ENCODE assay signal across 16 cellular contexts in genomic region chr6:46469021-46469420, GRCh38. TPM values are rescaled to one million over a fixed set of nuclear protein-coding genes. Genes with fewer than 3 reads are reported as not detected.
DNase-seq lines count a peak whose midpoint lies in the region; ATAC-seq, FAIRE-seq and TF ChIP-seq lines count a peak whose summit lies in the region.
"Had no signal": no experiment of that assay in that cellular context is flagged by ENCODE, and none has a peak within 500 bp of the region (broad histone marks: within the 10 kb centered on the region; RNA-seq: fewer than 3 reads in every experiment).

No MANE protein-coding gene starts in this region.

- DNase-seq in HepG2 (ENCODE audit: low spot score): no peak
- DNase-seq in right lobe of liver: no peak
- DNase-seq in endothelial cell (ENCODE audit: low spot score): no peak
- DNase-seq in kidney tubule cell (ENCODE audit: low spot score): no peak
- DNase-seq in hippocampal formation (lab: John Stamatoyannopoulos, UW): no peak
- no peak for DNase-seq in activated CD8-positive, alpha-beta T cell treated with anti-CD3 and anti-CD28 coated beads, Interleukin-2, amount 10 ng/mL, durations not matched to agents 7 days and 5 days
- DNase-seq: HCEC 1CT, MV-4-11, NCI-H1436, NCI-H2081, NCI-H524 had no signal

- TF ChIP-seq POLR2A in HepG2 (IDR thresholded peaks at IDR 0.05; ENCODE audit: insufficient read depth in 1 of 2, low read depth in 2 of 2, low read length in 2 of 2) (no peak), right lobe of liver (IDR thresholded peaks at IDR 0.05) (no peak)

- H3K4me2 ChIP-seq in HepG2 (ENCODE audit: low read depth, low read length): no peak overlapping the region
- peak overlapping the region; percentile 5 for H3K4me2 ChIP-seq in parathyroid adenoma (ENCODE audit: low read length)
- H3K4me2 ChIP-seq: A549 had no signal

- H3K4me1 ChIP-seq in HepG2 (ENCODE audit: insufficient read depth, low read length) (no peaks in the 10 kb centered on the region), right lobe of liver (no peaks in the 10 kb centered on the region), parathyroid adenoma (peaks cover 46% of the 10 kb centered on the region)
- H3K4me1 ChIP-seq: A549 had no signal

- no peaks in the 10 kb centered on the region for H3K9me3 Mint-ChIP-seq in endothelial cell (ENCODE audit: unreplicated experiment)
- no peaks in the 10 kb centered on the region for H3K9me3 Mint-ChIP-seq in activated CD8-positive, alpha-beta T cell treated with anti-CD3 and anti-CD28 coated beads, Interleukin-2, amount 10 ng/mL, durations not matched to agents 7 days and 5 days (ENCODE audit: insufficient read depth)
- H3K9me3 Mint-ChIP-seq: IgD-negative memory B cell had no signal

- H3K27me3 ChIP-seq in HepG2 (ENCODE audit: control insufficient read depth in 1 of 2, insufficient read depth in 2 of 2, low read length in 2 of 2) (no peaks in the 10 kb centered on the region), right lobe of liver (no peaks in the 10 kb centered on the region), parathyroid adenoma (ENCODE audit: control insufficient read depth, insufficient read depth, low read length) (no peaks in the 10 kb centered on the region)

- H2AFZ ChIP-seq in HepG2 (ENCODE audit: low read length): no peak overlapping the region
- peak overlapping the region; percentile 65 for H2AFZ ChIP-seq in parathyroid adenoma

- TF ChIP-seq CTCF in HepG2 (CRISPR knock-in tag; IDR thresholded peaks at IDR 0.05): no peak
- TF ChIP-seq CTCF in right lobe of liver (IDR thresholded peaks at IDR 0.05): no peak
- TF ChIP-seq CTCF in endothelial cell (IDR thresholded peaks at IDR 0.05; ENCODE audit: unreplicated experiment): no peak
- TF ChIP-seq CTCF in parathyroid adenoma (IDR thresholded peaks at IDR 0.05): peak; percentile 9

- H3K4me3 ChIP-seq in HepG2 (replicated peaks in 1 of 3; ENCODE audit: insufficient read depth in 1 of 3, low read depth in 2 of 3, low read length in 3 of 3) (no peak overlapping the region), right lobe of liver (no peak overlapping the region), parathyroid adenoma (ENCODE audit: low read depth, low read length) (peak overlapping the region; percentile 7)
- H3K4me3 ChIP-seq: A549 had no signal

- TF ChIP-seq EP300 in HepG2 (IDR thresholded peaks at IDR 0.05; ENCODE audit: low read depth in 2 of 2, low read length in 2 of 2) (no peak), HepG2 (CRISPR knock-in tag; IDR thresholded peaks at IDR 0.05; ENCODE audit: borderline replicate concordance) (no peak)

- H3K27me3 Mint-ChIP-seq in endothelial cell (ENCODE audit: unreplicated experiment): peaks cover 3% of the 10 kb centered on the region
- H3K27me3 Mint-ChIP-seq in activated CD8-positive, alpha-beta T cell treated with anti-CD3 and anti-CD28 coated beads, Interleukin-2, amount 10 ng/mL, durations not matched to agents 7 days and 5 days (ENCODE audit: low read depth): peaks cover 16% of the 10 kb centered on the region

- in situ Hi-C loops in HepG2 (cut with HindIII; ENCODE audit: extremely low pct_ligation_motif_present, low pct_unique_long_range_greater_than_20kb): no loop called here

- ATAC-seq in HepG2: peak; percentile 29; the same call in 1 of the 3 replicates
- no peak for ATAC-seq in right lobe of liver
- ATAC-seq in HG02885 (IDR thresholded peaks at IDR 0.05; ENCODE audit: poor library complexity, unreplicated experiment): no peak
- ATAC-seq in activated CD8-positive, alpha-beta T cell treated with anti-CD3 and anti-CD28 coated beads, Interleukin-2, amount 10 ng/mL, durations not matched to agents 7 days and 5 days: no peak
- ATAC-seq: A549 had no signal

- H3K79me2 ChIP-seq in HepG2 (ENCODE audit: insufficient read depth, low read length) (no peaks in the 10 kb centered on the region), parathyroid adenoma (no peaks in the 10 kb centered on the region)

- peaks cover 61% of the 10 kb centered on the region for H3K4me1 Mint-ChIP-seq in endothelial cell (ENCODE audit: unreplicated experiment)
- H3K4me1 Mint-ChIP-seq in activated CD8-positive, alpha-beta T cell treated with anti-CD3 and anti-CD28 coated beads, Interleukin-2, amount 10 ng/mL, durations not matched to agents 7 days and 5 days (ENCODE audit: low read depth): no peaks in the 10 kb centered on the region
- H3K4me1 Mint-ChIP-seq: IgD-negative memory B cell had no signal

- H3K4me3 Mint-ChIP-seq in endothelial cell (ENCODE audit: unreplicated experiment): no peak overlapping the region
- no peak overlapping the region for H3K4me3 Mint-ChIP-seq in activated CD8-positive, alpha-beta T cell treated with anti-CD3 and anti-CD28 coated beads, Interleukin-2, amount 10 ng/mL, durations not matched to agents 7 days and 5 days
- H3K4me3 Mint-ChIP-seq: IgD-negative memory B cell had no signal

- no peaks in the 10 kb centered on the region for H3K36me3 ChIP-seq in HepG2 (replicated peaks in 1 of 2; ENCODE audit: control insufficient read depth in 1 of 2, insufficient read depth in 2 of 2, low read length in 2 of 2)
- no peaks in the 10 kb centered on the region for H3K36me3 ChIP-seq in right lobe of liver
- H3K36me3 ChIP-seq in parathyroid adenoma (ENCODE audit: control insufficient read depth, insufficient read depth, low read length): no peaks in the 10 kb centered on the region

- TF ChIP-seq RAD21 in HepG2 (CRISPR knock-in tag; IDR thresholded peaks at IDR 0.05): no peak

- POLR2A ChIA-PET in HepG2 (lab: Yijun Ruan, JAX): no interaction called here
- POLR2A ChIA-PET in activated CD8-positive, alpha-beta T cell treated with anti-CD3 and anti-CD28 coated beads, Interleukin-2, amount 10 ng/mL, durations not matched to agents 7 days and 5 days (lab: Charles Lee): no interaction called here

- no peaks in the 10 kb centered on the region for H4K20me1 ChIP-seq in HepG2 (ENCODE audit: insufficient read depth, low read length)

- H3K27ac ChIP-seq in HepG2 (ENCODE audit: extremely low read length, insufficient read depth, low read length): no peak overlapping the region
- no peak overlapping the region for H3K27ac ChIP-seq in right lobe of liver
- peak overlapping the region; percentile 76 for H3K27ac ChIP-seq in parathyroid adenoma
- H3K27ac ChIP-seq: A549, C4-2B had no signal

- no TSS peak for BruUV-seq in HepG2 (replicated peaks; lab: Mats Ljungman, UMichigan)

- CTCF ChIA-PET in HepG2 (lab: Yijun Ruan, JAX; ENCODE audit: low intra/inter-chr PET ratio, low total read pairs): no interaction called here
- CTCF ChIA-PET in activated CD8-positive, alpha-beta T cell treated with anti-CD3 and anti-CD28 coated beads, Interleukin-2, amount 10 ng/mL, durations not matched to agents 7 days and 5 days (lab: Charles Lee): no interaction called here

- H3K9me3 ChIP-seq in HepG2 (ENCODE audit: low read length) (no peaks in the 10 kb centered on the region), right lobe of liver (no peaks in the 10 kb centered on the region), parathyroid adenoma (ENCODE audit: control insufficient read depth, low read length) (no peaks in the 10 kb centered on the region)
- H3K9me3 ChIP-seq: A549 had no signal

- H3K9ac ChIP-seq in HepG2 (ENCODE audit: insufficient read depth, low read depth, low read length) (no peak overlapping the region), parathyroid adenoma (no peak overlapping the region)

- H3K27ac Mint-ChIP-seq in endothelial cell (ENCODE audit: unreplicated experiment): peak overlapping the region; percentile 62
- H3K27ac Mint-ChIP-seq in activated CD8-positive, alpha-beta T cell treated with anti-CD3 and anti-CD28 coated beads, Interleukin-2, amount 10 ng/mL, durations not matched to agents 7 days and 5 days: no peak overlapping the region
- H3K27ac Mint-ChIP-seq: IgD-negative memory B cell had no signal

- intact Hi-C loops in HepG2 (cut with micrococcal nuclease; ENCODE audit: unreplicated experiment): no loop called here
- intact Hi-C loops in right lobe of liver (cut with DNase I): no loop called here

- no peak for FAIRE-seq in HepG2 (lab: Jason Lieb, UNC)
- FAIRE-seq: A549 had no signal

- peaks cover 4% of the 10 kb centered on the region for H3K36me3 Mint-ChIP-seq in endothelial cell (ENCODE audit: low read depth, unreplicated experiment)
- H3K36me3 Mint-ChIP-seq in activated CD8-positive, alpha-beta T cell treated with anti-CD3 and anti-CD28 coated beads, Interleukin-2, amount 10 ng/mL, durations not matched to agents 7 days and 5 days (ENCODE audit: low read depth): no peaks in the 10 kb centered on the region

- 2% methylated on average over 2 of the region's 2 CpGs for WGBS in HepG2 (ENCODE audit: low lambda C conversion rate)
- WGBS in right lobe of liver (ENCODE audit: insufficient coverage, low coverage, low lambda C conversion rate, missing lambda C conversion rate): 74% methylated on average over 2 of the region's 2 CpGs

TF ChIP-seq in HepG2, 621 proteins besides CTCF, POLR2A, EP300 and RAD21 (continues in another document):
- TF ChIP-seq RFXAP (CRISPR knock-in tag; IDR thresholded peaks at IDR 0.05; ENCODE audit: borderline replicate concordance): no peak

RNA-seq across cellular contexts. Expression of gene RCAN2, which starts 22.2 kb away (rescaled TPM):
- total RNA-seq in HepG2 (2016; rRNA removed; fragmentation: Illumina TruSeq; extraction: Trizol): not detected in 2 replicates
- not detected in 2 replicates for total RNA-seq in HepG2 (2016; cell fraction: cytosol; rRNA removed; fragmentation: Illumina TruSeq; extraction: Trizol; ENCODE audit: low read depth)
- not detected in 2 replicates for total RNA-seq in HepG2 (2016; cell fraction: insoluble cytoplasmic fraction; rRNA removed; fragmentation: Illumina TruSeq; extraction: Trizol)
- not detected in 2 replicates for total RNA-seq in HepG2 (2016; cell fraction: membrane; rRNA removed; fragmentation: Illumina TruSeq; extraction: Trizol)
- not detected in 2 replicates for total RNA-seq in HepG2 (2016; cell fraction: nucleus; rRNA removed; fragmentation: Illumina TruSeq; extraction: Trizol)
- not detected in 2 replicates for polyA plus RNA-seq in HepG2 (2011; rRNA removed)
- polyA plus RNA-seq in HepG2 (2011; cell fraction: cytosol; rRNA removed): not detected in 2 replicates
- not detected in 2 replicates for polyA plus RNA-seq in HepG2 (2011; cell fraction: nucleus; rRNA removed)
- polyA plus RNA-seq in HepG2 (2012): not detected in 2 replicates
- polyA plus RNA-seq in HepG2 (2016; cell fraction: cytosol; fragmentation: Illumina TruSeq; extraction: Trizol; ENCODE audit: low read depth): not detected in 2 replicates
- polyA plus RNA-seq in HepG2 (2016; cell fraction: insoluble cytoplasmic fraction; fragmentation: Illumina TruSeq; extraction: Trizol; ENCODE audit: low read depth): not detected in 2 replicates
- not detected in 2 replicates for polyA plus RNA-seq in HepG2 (2016; cell fraction: membrane; fragmentation: Illumina TruSeq; extraction: Trizol; ENCODE audit: low read depth)
- not detected in 2 replicates for polyA plus RNA-seq in HepG2 (2016; cell fraction: nucleus; fragmentation: Illumina TruSeq; extraction: Trizol; ENCODE audit: insufficient read depth, low read depth)
- polyA minus RNA-seq in HepG2 (2011; rRNA and poly(A)+ RNA removed; ENCODE audit: low replicate concordance): not detected in 2 replicates
- not detected in 2 replicates for polyA minus RNA-seq in HepG2 (2011; cell fraction: cytosol; rRNA and poly(A)+ RNA removed)
- not detected in 2 replicates for polyA minus RNA-seq in HepG2 (2011; cell fraction: nucleus; rRNA and poly(A)+ RNA removed)
- 1 to 10 TPM in 5 of 6 experiments, under 1 TPM in 1; 0.77 to 4.5 (median 1.9) TPM for total RNA-seq in right lobe of liver
- total RNA-seq in endothelial cell (ENCODE audit: unreplicated experiment): 17.0 TPM
- not detected for total RNA-seq in activated CD8-positive, alpha-beta T cell treated with anti-CD3 and anti-CD28 coated beads, Interleukin-2, amount 10 ng/mL, durations not matched to agents 7 days and 5 days
- polyA plus RNA-seq: A549, IgD-negative memory B cell had no signal
